35 cellular contexts compared by ENCODE assay signal in genomic region chr16:26330654-26331053, GRCh38.
"Had no signal": no experiment of that assay in that cellular context is flagged by ENCODE, and none has a peak within 500 bp of the region (broad histone marks: within the 10 kb centered on the region; RNA-seq: fewer than 3 reads in every experiment).

No MANE protein-coding gene starts in this region.

- H3K36me3 ChIP-seq: MG63 had no signal

- DNase-seq: Karpas-422, Kasumi-1, MG63, MM.1S, MV-4-11, NCI-H1048, NCI-H1092, NCI-H1092 treated with DMSO at 0.1 percent for 48 hours, NCI-H1105, NCI-H1105 treated with DMSO at 0.1 percent for 48 hours, NCI-H1417, NCI-H1417 treated with DMSO at 0.1 percent for 48 hours, NCI-H1436, NCI-H1436 treated with DMSO at 0.1 percent for 48 hours, NCI-H146, NCI-H1694, NCI-H1694 treated with DMSO at 0.1 percent for 48 hours, NCI-H187, NCI-H187 treated with DMSO at 0.1 percent for 48 hours, NCI-H1930, NCI-H2029, NCI-H2029 treated with DMSO at 0.1 percent for 48 hours, NCI-H2081, NCI-H2081 treated with DMSO at 0.1 percent for 48 hours, NCI-H2107, NCI-H2171, NCI-H2171 treated with DMSO at 0.1 percent for 48 hours, NCI-H2227 treated with DMSO at 0.1 percent for 48 hours, NCI-H226, NCI-H345, NCI-H446, NCI-H446 treated with DMSO at 0.1 percent for 48 hours, NCI-H510A, NCI-H510A treated with DMSO at 0.1 percent for 48 hours, NCI-H524 had no signal

- H3K9me3 ChIP-seq: MG63 had no signal

- H3K27me3 ChIP-seq: MG63 had no signal

- H3K4me3 ChIP-seq: MG63 had no signal
